In genomic region chr6:75201901-75202672, GRCh38 we compare ENCODE assay signal across 8 cellular contexts. TPM values are rescaled to one million over a fixed set of nuclear protein-coding genes. Genes with fewer than 3 reads are reported as not detected.
A peak's percentile ranks its signal among the peaks of the same experiment; 100 is the strongest.
DNase-seq lines count a peak whose midpoint lies in the region; ATAC-seq, FAIRE-seq and TF ChIP-seq lines count a peak whose summit lies in the region.

No MANE protein-coding gene starts in this region.

- no peak overlapping the region for H2AK5ac ChIP-seq in trophoblast cell (ENCODE audit: low read length)

- H2BK12ac ChIP-seq in trophoblast cell (ENCODE audit: low read length): no peak overlapping the region

- H2BK5ac ChIP-seq in trophoblast cell (ENCODE audit: low read depth, low read length, poor library complexity): no peak overlapping the region

- no peak overlapping the region for H3K9ac ChIP-seq in trophoblast cell (ENCODE audit: low read length)

- H4K8ac ChIP-seq in trophoblast cell (ENCODE audit: low read depth, low read length): no peak overlapping the region

- H3K79me2 ChIP-seq in trophoblast cell (ENCODE audit: control insufficient read depth, insufficient read depth, low read length, poor library complexity): peaks cover 2% of the 10 kb centered on the region

- peaks cover 9% of the 10 kb centered on the region for H3K79me1 ChIP-seq in trophoblast cell (ENCODE audit: low read length)

- no peak overlapping the region for H2BK120ac ChIP-seq in trophoblast cell (ENCODE audit: insufficient read depth, low read length, poor library complexity)

- WGBS in trophoblast cell (ENCODE audit: extremely low coverage, insufficient coverage, insufficient read length): no CpG with 5 or more reads among the region's 46 CpGs

- ATAC-seq in HG02870 (IDR thresholded peaks at IDR 0.05; ENCODE audit: unreplicated experiment) (no peak), HG03175 (IDR thresholded peaks at IDR 0.05; ENCODE audit: unreplicated experiment) (no peak)

- peak overlapping the region; percentile 61 for H3K18ac ChIP-seq in trophoblast cell (ENCODE audit: low read length)

- H3K36me3 ChIP-seq in trophoblast cell (ENCODE audit: control insufficient read depth in 1 of 2, insufficient read depth in 2 of 2, low read length in 2 of 2): no peaks in the 10 kb centered on the region

- H3K14ac ChIP-seq in trophoblast cell (ENCODE audit: low read length): no peak overlapping the region

- no peaks in the 10 kb centered on the region for H3K9me3 ChIP-seq in trophoblast cell (ENCODE audit: insufficient read depth, low read depth, low read length)

- POLR2A ChIA-PET in GM10248 (lab: Yijun Ruan, JAX): no interaction called here

- peak overlapping the region; percentile 79 for H3K4me2 ChIP-seq in trophoblast cell (ENCODE audit: low read length)

- H3K23ac ChIP-seq in trophoblast cell (ENCODE audit: low read length): peak overlapping the region; percentile 18

- CTCF ChIA-PET in GM10248 (lab: Yijun Ruan, JAX): interaction anchor here (1.2 to 5.1 kb wide), 6 partner anchors 10 to 1469 kb away, joined by 3 to 42 read pairs (median 16); no protein-coding TSS in a partner anchor

- H3K4me1 ChIP-seq in trophoblast cell (ENCODE audit: control insufficient read depth in 1 of 2, insufficient read depth in 2 of 2, low read length in 2 of 2): peaks cover 24 to 29% of the 10 kb centered on the region in 2 experiments

- no peak for TF ChIP-seq CTCF in GM10248 (IDR thresholded peaks at IDR 0.05; ENCODE audit: control extremely low read depth, extremely low read depth, low read depth, missing control alignments)
- TF ChIP-seq CTCF in foreskin fibroblast (IDR thresholded peaks at IDR 0.05; ENCODE audit: low read depth, low read length): no peak

- peak overlapping the region; percentile 80 to 100 for H3K4me3 ChIP-seq in foreskin fibroblast (ENCODE audit: low read depth in 1 of 2, low read length in 2 of 2)
- H3K4me3 ChIP-seq in trophoblast cell (ENCODE audit: low read depth, low read length): peak overlapping the region; percentile 60

- no peak overlapping the region for H4K91ac ChIP-seq in trophoblast cell (ENCODE audit: low read depth, low read length)

- no peak overlapping the region for H3K4ac ChIP-seq in trophoblast cell (ENCODE audit: low read depth, low read length)

- H4K12ac ChIP-seq in trophoblast cell (ENCODE audit: low read depth, low read length): no peak overlapping the region

- no peak overlapping the region for H3K27ac ChIP-seq in trophoblast cell (ENCODE audit: low read depth, low read length)

- peaks cover 6% of the 10 kb centered on the region for H3K27me3 ChIP-seq in trophoblast cell (ENCODE audit: insufficient read depth, low read length)

- H2AFZ ChIP-seq in trophoblast cell (ENCODE audit: insufficient read depth, low read length, poor library complexity): peak overlapping the region; percentile 54

- DNase-seq in GM10248 (ENCODE audit: extremely low spot score) (peak; percentile 27), NCI-H526 treated with DMSO at 0.1 percent for 48 hours (lab: John Stamatoyannopoulos, UW) (peak; percentile 25), foreskin fibroblast (no peak), trophoblast cell (no peak), SKM-1 treated with dmso at 0.1 percent for 144 hours (lab: John Stamatoyannopoulos, UW; ENCODE audit: unreplicated experiment) (no peak), RCC 7860 (ENCODE audit: low spot score) (no peak)

- FAIRE-seq in RCC 7860 (lab: Jason Lieb, UNC): no peak

RNA-seq across cellular contexts. Expression of gene COL12A1, which starts 3.8 kb away (rescaled TPM):
- 38.5 and 39.9 TPM in 2 replicates for polyA plus RNA-seq in trophoblast cell (2013)

RNA-seq across cellular contexts. Expression of gene COX7A2, which starts 41.5 kb away (rescaled TPM):
- 835 and 927 TPM in 2 replicates for polyA plus RNA-seq in trophoblast cell (2013)

Comparison
In these comparisons a context has a peak if more than half of its experiments do, and no peak if none do; other contexts are left out.
1. DNase-seq: peak in GM10248 (single experiment) and NCI-H526 treated with DMSO at 0.1 percent for 48 hours (single experiment); none in foreskin fibroblast (0 of 2), trophoblast cell (0 of 2), SKM-1 treated with dmso at 0.1 percent for 144 hours (single experiment) and RCC 7860 (single experiment).